Comparison of ENCODE assay signal across 1 cellular context in the genomic region with DNA sequence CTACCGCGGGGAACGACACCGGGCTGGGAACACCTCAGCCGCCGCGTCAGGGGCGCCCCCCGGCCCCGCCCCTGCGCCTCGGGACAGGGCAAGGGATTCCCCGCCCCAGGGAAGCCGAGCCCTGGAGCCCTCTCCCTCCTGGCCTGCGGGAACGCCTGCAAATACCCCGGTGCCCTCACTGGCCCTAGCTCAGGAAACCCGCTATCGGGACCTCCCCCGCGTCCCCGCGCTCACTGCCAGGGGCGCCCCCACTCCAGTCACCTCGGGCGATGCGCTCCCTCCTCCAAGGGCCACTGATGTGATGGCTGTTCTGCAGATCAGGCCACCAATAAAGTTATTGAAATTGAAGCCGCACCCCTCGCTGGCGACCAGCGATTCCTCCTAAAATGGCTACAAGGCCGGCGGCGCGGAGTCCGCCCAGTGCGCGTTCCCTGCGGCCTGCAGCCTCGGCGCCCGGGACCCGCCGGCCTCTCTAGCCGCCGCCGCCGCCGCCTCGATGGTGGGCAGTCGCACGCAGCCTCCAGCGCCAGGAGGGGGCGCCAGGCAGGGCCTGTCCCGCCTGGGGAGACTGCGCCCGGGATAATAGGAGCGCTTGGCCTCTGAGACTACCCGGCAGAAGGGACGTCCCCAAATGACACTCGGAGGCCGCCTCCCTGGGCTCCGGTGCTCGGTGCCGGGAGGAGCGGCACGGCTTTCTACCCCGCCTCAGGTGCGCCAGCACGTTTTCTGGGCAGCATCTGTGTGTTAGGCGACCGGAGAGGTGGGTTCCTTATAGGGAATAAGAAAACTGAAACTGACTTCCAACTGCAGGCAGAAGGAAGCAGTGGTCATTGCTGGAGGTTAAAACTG.
A peak's percentile ranks its signal among the peaks of the same experiment; 100 is the strongest.
TF ChIP-seq lines count a peak whose summit lies in the region.

A gene with protein sequence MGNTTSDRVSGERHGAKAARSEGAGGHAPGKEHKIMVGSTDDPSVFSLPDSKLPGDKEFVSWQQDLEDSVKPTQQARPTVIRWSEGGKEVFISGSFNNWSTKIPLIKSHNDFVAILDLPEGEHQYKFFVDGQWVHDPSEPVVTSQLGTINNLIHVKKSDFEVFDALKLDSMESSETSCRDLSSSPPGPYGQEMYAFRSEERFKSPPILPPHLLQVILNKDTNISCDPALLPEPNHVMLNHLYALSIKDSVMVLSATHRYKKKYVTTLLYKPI (minus strand): TSS at position 303 of the 849 bp plus-strand sequence. CDS start 326 bp downstream, outside the sequence.

TF ChIP-seq in HepG2, 621 proteins besides CTCF, POLR2A, EP300 and RAD21 (continued from another document and continues in another):
- TF ChIP-seq, protein P1, sequence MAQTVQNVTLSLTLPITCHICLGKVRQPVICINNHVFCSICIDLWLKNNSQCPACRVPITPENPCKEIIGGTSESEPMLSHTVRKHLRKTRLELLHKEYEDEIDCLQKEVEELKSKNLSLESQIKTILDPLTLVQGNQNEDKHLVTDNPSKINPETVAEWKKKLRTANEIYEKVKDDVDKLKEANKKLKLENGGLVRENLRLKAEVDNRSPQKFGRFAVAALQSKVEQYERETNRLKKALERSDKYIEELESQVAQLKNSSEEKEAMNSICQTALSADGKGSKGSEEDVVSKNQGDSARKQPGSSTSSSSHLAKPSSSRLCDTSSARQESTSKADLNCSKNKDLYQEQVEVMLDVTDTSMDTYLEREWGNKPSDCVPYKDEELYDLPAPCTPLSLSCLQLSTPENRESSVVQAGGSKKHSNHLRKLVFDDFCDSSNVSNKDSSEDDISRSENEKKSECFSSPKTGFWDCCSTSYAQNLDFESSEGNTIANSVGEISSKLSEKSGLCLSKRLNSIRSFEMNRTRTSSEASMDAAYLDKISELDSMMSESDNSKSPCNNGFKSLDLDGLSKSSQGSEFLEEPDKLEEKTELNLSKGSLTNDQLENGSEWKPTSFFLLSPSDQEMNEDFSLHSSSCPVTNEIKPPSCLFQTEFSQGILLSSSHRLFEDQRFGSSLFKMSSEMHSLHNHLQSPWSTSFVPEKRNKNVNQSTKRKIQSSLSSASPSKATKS (CRISPR knock-in tag; IDR thresholded peaks at IDR 0.05), result 0 out of 2 replicates have a peak, but pooled peaks have one; percentile 8
- TF ChIP-seq, protein P2, sequence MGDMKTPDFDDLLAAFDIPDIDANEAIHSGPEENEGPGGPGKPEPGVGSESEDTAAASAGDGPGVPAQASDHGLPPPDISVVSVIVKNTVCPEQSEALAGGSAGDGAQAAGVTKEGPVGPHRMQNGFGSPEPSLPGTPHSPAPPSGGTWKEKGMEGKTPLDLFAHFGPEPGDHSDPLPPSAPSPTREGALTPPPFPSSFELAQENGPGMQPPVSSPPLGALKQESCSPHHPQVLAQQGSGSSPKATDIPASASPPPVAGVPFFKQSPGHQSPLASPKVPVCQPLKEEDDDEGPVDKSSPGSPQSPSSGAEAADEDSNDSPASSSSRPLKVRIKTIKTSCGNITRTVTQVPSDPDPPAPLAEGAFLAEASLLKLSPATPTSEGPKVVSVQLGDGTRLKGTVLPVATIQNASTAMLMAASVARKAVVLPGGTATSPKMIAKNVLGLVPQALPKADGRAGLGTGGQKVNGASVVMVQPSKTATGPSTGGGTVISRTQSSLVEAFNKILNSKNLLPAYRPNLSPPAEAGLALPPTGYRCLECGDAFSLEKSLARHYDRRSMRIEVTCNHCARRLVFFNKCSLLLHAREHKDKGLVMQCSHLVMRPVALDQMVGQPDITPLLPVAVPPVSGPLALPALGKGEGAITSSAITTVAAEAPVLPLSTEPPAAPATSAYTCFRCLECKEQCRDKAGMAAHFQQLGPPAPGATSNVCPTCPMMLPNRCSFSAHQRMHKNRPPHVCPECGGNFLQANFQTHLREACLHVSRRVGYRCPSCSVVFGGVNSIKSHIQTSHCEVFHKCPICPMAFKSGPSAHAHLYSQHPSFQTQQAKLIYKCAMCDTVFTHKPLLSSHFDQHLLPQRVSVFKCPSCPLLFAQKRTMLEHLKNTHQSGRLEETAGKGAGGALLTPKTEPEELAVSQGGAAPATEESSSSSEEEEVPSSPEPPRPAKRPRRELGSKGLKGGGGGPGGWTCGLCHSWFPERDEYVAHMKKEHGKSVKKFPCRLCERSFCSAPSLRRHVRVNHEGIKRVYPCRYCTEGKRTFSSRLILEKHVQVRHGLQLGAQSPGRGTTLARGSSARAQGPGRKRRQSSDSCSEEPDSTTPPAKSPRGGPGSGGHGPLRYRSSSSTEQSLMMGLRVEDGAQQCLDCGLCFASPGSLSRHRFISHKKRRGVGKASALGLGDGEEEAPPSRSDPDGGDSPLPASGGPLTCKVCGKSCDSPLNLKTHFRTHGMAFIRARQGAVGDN (CRISPR knock-in tag; IDR thresholded peaks at IDR 0.05), result peak; percentile 97
- TF ChIP-seq ZNF441 (CRISPR knock-in tag; IDR thresholded peaks at IDR 0.05; ENCODE audit: borderline replicate concordance) (0 out of 2 replicates have a peak, but pooled peaks have one; percentile 36), ZNF839 (CRISPR knock-in tag; IDR thresholded peaks at IDR 0.05; ENCODE audit: borderline replicate concordance) (no peak; the same call in 1 of the 2 replicates), ZNF180 (CRISPR knock-in tag; IDR thresholded peaks at IDR 0.05; ENCODE audit: borderline replicate concordance, low read depth) (no peak), ZBTB3 (CRISPR knock-in tag; IDR thresholded peaks at IDR 0.05; ENCODE audit: borderline replicate concordance, low read depth) (peak; percentile 87; the same call in 1 of the 2 replicates), HNF4G (IDR thresholded peaks at IDR 0.05; ENCODE audit: borderline replicate concordance, low read depth, low read length) (no peak; the same call in 1 of the 2 replicates), HNF4G (CRISPR knock-in tag; IDR thresholded peaks at IDR 0.05; ENCODE audit: borderline replicate concordance, low read depth) (peak; percentile 57; the same call in 1 of the 2 replicates), ZNF772 (CRISPR knock-in tag; IDR thresholded peaks at IDR 0.05) (0 out of 2 replicates have a peak, but pooled peaks have one; percentile 29), ZNF274 (CRISPR knock-in tag; IDR thresholded peaks at IDR 0.05) (peak; percentile 26; the same call in 1 of the 2 replicates), ZNF850 (CRISPR knock-in tag; conservative IDR thresholded peaks at IDR 0.05) (peak; percentile 82), HOXA3 (CRISPR knock-in tag; IDR thresholded peaks at IDR 0.05) (peak; percentile 97), ZNF44 (CRISPR knock-in tag; IDR thresholded peaks at IDR 0.05) (no peak), ZBTB7B (CRISPR knock-in tag; IDR thresholded peaks at IDR 0.05) (peak; percentile 42; the same call in 1 of the 2 replicates), GPN1 (CRISPR knock-in tag; IDR thresholded peaks at IDR 0.05; ENCODE audit: borderline replicate concordance) (no peak), ARNTL (CRISPR knock-in tag; IDR thresholded peaks at IDR 0.05) (peak; percentile 65; the same call in 1 of the 2 replicates), ZNF337 (CRISPR knock-in tag; IDR thresholded peaks at IDR 0.05; ENCODE audit: borderline replicate concordance, low read depth) (no peak), SETDB1 (CRISPR knock-in tag; IDR thresholded peaks at IDR 0.05; ENCODE audit: borderline replicate concordance) (no peak), ZNF430 (CRISPR knock-in tag; IDR thresholded peaks at IDR 0.05) (peak; percentile 23; the same call in 1 of the 2 replicates), ZNF230 (CRISPR knock-in tag; IDR thresholded peaks at IDR 0.05) (peak; percentile 63; the same call in 1 of the 2 replicates), PHF8 (CRISPR knock-in tag; IDR thresholded peaks at IDR 0.05) (peak; percentile 60), CREM (IDR thresholded peaks at IDR 0.05) (peak; percentile 31), CREM (CRISPR knock-in tag; IDR thresholded peaks at IDR 0.05) (no peak), ISL2 (CRISPR knock-in tag; IDR thresholded peaks at IDR 0.05) (peak; percentile 40), GABPA (IDR thresholded peaks at IDR 0.05; ENCODE audit: low read depth, low read length) (no peak), GABPA (CRISPR knock-in tag; IDR thresholded peaks at IDR 0.05; ENCODE audit: low read depth) (0 out of 2 replicates have a peak, but pooled peaks have one; percentile 39), SMAD3 (CRISPR knock-in tag; IDR thresholded peaks at IDR 0.05) (peak; percentile 77), HNRNPL (IDR thresholded peaks at IDR 0.05; ENCODE audit: low read depth, low read length) (0 out of 2 replicates have a peak, but pooled peaks have one; percentile 56), GLI4 (CRISPR knock-in tag; IDR thresholded peaks at IDR 0.05; ENCODE audit: borderline replicate concordance) (no peak; the same call in 1 of the 2 replicates), ARNT2 (CRISPR knock-in tag; IDR thresholded peaks at IDR 0.05; ENCODE audit: low read depth) (peak; percentile 68; the same call in 1 of the 2 replicates), ZC3H13 (CRISPR knock-in tag; IDR thresholded peaks at IDR 0.05) (peak; percentile 75; the same call in 1 of the 2 replicates), ZNF589 (CRISPR knock-in tag; conservative IDR thresholded peaks at IDR 0.05) (peak; percentile 78), TP53 (CRISPR knock-in tag; conservative IDR thresholded peaks at IDR 0.05) (0 out of 2 replicates have a peak, but pooled peaks have one; percentile 56), ZNF205 (CRISPR knock-in tag; IDR thresholded peaks at IDR 0.05) (peak; percentile 34; the same call in 1 of the 2 replicates), ZNF768 (CRISPR knock-in tag; IDR thresholded peaks at IDR 0.05) (0 out of 2 replicates have a peak, but pooled peaks have one; percentile 15), RXRB (CRISPR knock-in tag; IDR thresholded peaks at IDR 0.05; ENCODE audit: borderline replicate concordance) (peak; percentile 69), ZNF891 (CRISPR knock-in tag; IDR thresholded peaks at IDR 0.05) (peak; percentile 43; the same call in 1 of the 2 replicates)
- TF ChIP-seq, protein P3, sequence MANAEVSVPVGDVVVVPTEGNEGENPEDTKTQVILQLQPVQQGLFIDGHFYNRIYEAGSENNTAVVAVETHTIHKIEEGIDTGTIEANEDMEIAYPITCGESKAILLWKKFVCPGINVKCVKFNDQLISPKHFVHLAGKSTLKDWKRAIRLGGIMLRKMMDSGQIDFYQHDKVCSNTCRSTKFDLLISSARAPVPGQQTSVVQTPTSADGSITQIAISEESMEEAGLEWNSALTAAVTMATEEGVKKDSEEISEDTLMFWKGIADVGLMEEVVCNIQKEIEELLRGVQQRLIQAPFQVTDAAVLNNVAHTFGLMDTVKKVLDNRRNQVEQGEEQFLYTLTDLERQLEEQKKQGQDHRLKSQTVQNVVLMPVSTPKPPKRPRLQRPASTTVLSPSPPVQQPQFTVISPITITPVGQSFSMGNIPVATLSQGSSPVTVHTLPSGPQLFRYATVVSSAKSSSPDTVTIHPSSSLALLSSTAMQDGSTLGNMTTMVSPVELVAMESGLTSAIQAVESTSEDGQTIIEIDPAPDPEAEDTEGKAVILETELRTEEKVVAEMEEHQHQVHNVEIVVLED (CRISPR knock-in tag; IDR thresholded peaks at IDR 0.05; ENCODE audit: borderline replicate concordance), result peak; percentile 68; the same call in 1 of the 2 replicates
- TF ChIP-seq, protein P4, sequence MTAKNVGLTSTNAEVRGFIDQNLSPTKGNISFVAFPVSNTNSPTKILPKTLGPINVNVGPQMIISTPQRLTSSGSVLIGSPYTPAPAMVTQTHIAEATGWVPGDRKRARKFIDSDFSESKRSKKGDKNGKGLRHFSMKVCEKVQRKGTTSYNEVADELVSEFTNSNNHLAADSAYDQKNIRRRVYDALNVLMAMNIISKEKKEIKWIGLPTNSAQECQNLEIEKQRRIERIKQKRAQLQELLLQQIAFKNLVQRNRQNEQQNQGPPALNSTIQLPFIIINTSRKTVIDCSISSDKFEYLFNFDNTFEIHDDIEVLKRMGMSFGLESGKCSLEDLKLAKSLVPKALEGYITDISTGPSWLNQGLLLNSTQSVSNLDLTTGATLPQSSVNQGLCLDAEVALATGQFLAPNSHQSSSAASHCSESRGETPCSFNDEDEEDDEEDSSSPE (CRISPR knock-in tag; IDR thresholded peaks at IDR 0.05), result peak; percentile 50; the same call in 1 of the 2 replicates
- TF ChIP-seq, protein P5, sequence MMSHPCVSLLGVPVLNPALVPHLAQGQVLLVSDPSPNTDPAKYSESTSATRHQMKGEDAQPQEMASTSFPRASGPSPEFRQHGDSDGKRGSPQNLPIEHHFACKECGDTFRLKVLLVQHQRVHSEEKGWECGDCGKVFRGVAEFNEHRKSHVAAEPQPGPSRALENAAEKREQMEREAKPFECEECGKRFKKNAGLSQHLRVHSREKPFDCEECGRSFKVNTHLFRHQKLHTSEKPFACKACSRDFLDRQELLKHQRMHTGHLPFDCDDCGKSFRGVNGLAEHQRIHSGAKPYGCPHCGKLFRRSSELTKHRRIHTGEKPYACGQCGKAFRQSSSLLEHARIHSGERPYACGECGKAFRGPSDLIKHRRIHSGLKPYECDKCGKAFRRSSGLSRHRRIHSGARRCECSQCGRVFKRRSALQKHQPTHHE (CRISPR knock-in tag; IDR thresholded peaks at IDR 0.05; ENCODE audit: borderline replicate concordance), result 0 out of 2 replicates have a peak, but pooled peaks have one; percentile 19
- TF ChIP-seq, protein P6, sequence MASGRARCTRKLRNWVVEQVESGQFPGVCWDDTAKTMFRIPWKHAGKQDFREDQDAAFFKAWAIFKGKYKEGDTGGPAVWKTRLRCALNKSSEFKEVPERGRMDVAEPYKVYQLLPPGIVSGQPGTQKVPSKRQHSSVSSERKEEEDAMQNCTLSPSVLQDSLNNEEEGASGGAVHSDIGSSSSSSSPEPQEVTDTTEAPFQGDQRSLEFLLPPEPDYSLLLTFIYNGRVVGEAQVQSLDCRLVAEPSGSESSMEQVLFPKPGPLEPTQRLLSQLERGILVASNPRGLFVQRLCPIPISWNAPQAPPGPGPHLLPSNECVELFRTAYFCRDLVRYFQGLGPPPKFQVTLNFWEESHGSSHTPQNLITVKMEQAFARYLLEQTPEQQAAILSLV (CRISPR knock-in tag; IDR thresholded peaks at IDR 0.05; ENCODE audit: borderline replicate concordance), result peak; percentile 87; the same call in 1 of the 2 replicates
- TF ChIP-seq, protein P7, sequence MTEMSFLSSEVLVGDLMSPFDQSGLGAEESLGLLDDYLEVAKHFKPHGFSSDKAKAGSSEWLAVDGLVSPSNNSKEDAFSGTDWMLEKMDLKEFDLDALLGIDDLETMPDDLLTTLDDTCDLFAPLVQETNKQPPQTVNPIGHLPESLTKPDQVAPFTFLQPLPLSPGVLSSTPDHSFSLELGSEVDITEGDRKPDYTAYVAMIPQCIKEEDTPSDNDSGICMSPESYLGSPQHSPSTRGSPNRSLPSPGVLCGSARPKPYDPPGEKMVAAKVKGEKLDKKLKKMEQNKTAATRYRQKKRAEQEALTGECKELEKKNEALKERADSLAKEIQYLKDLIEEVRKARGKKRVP (CRISPR knock-in tag; IDR thresholded peaks at IDR 0.05), result peak in 1 of 2 experiments; percentile 66; a peak in 1 of 4 replicates
- TF ChIP-seq, protein P8, sequence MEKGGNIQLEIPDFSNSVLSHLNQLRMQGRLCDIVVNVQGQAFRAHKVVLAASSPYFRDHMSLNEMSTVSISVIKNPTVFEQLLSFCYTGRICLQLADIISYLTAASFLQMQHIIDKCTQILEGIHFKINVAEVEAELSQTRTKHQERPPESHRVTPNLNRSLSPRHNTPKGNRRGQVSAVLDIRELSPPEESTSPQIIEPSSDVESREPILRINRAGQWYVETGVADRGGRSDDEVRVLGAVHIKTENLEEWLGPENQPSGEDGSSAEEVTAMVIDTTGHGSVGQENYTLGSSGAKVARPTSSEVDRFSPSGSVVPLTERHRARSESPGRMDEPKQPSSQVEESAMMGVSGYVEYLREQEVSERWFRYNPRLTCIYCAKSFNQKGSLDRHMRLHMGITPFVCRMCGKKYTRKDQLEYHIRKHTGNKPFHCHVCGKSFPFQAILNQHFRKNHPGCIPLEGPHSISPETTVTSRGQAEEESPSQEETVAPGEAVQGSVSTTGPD (CRISPR knock-in tag; IDR thresholded peaks at IDR 0.05), result 0 out of 2 replicates have a peak, but pooled peaks have one; percentile 34
